ENCODE assay signal across 25 cellular contexts in the genomic region with DNA sequence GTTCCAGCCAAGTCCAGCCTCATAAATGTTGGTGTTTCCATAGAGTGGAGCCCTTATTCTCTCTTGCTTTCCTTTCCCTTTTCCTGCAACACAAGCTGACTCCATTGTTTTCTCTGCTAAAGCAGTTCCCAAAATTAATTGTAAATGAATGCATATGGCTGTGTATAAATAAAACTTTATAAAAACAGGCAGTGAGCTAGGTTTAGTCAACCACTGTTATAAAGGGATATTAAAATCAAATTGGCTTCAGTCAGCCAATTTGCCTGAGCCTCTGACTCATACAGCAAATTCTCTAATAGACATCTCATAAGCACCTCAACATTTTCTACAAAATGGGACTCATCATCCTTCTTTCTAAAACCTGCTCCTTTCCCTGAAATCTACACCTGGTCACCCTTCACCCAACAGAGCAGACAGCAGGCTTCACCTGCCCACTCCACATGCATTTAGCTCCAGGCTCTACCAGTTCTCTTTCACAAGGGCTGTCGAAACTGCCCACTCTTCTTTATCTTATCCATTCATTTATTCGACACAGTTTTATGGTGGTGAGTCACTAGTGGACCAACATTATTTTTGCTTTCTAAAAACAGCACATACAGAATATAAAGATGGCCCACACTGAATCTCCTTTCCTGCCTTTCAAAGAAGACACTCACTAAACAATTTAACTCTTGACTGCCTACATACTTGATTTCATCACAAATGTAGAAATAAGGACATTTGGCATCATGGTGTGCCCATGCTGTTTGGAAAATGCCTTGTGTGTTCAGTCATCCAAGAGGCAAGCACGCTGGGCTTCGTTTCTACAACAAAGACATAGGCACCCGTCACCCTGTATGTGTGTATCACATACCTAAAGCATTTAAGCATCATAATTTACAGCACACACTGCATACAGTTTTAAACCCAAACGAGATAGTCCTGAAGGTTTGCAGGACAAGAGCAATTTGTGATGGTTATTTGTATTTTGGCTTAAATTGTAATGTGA.
"Had no signal": no experiment of that assay in that cellular context is flagged by ENCODE, and none has a peak within 500 bp of the region (broad histone marks: within the 10 kb centered on the region; RNA-seq: fewer than 3 reads in every experiment).

No MANE protein-coding gene starts in this region.

- H3K4me3 ChIP-seq: left lung, lung, neural progenitor cell, sigmoid colon, thoracic aorta, upper lobe of left lung had no signal

- H3K36me3 ChIP-seq: left lung, neural progenitor cell, sigmoid colon, thoracic aorta, upper lobe of left lung, WERI-Rb-1 had no signal

- ATAC-seq: activated CD8-positive, alpha-beta T cell treated with anti-CD3 and anti-CD28 coated beads, Interleukin-2, amount 10 ng/mL, durations not matched to agents 7 days and 5 days; left lung; naive thymus-derived CD8-positive, alpha-beta T cell had no signal

- H3K4me2 ChIP-seq: neural progenitor cell had no signal

- H3K4me1 ChIP-seq: left lung, neural progenitor cell, sigmoid colon, upper lobe of left lung had no signal

- H3K27me3 ChIP-seq: neural progenitor cell, sigmoid colon, upper lobe of left lung had no signal

- H3K27ac ChIP-seq: left lung, neural progenitor cell, sigmoid colon, thoracic aorta, upper lobe of left lung, WERI-Rb-1 had no signal

- H2AFZ ChIP-seq: neural progenitor cell had no signal

- H3K9me3 ChIP-seq: left lung, sigmoid colon, thoracic aorta, upper lobe of left lung had no signal

- FAIRE-seq: TTC549 had no signal

- DNase-seq: activated CD4-positive, alpha-beta T cell treated with anti-CD3 and anti-CD28 coated beads, Interleukin-2, amount 10 ng/mL, durations not matched to agents 7 days and 5 days; activated CD4-positive, CD25-positive, alpha-beta regulatory T cell treated with anti-CD3 and anti-CD28 coated beads, Interleukin-2, amount 50 U/mL, for 72 hours; activated CD8-positive, alpha-beta T cell treated with anti-CD3 and anti-CD28 coated beads, Interleukin-2, amount 10 ng/mL, durations not matched to agents 7 days and 5 days; activated naive CD4-positive, alpha-beta T cell treated with Interleukin-2 at 50 U/mL for 16 hours; activated naive CD8-positive, alpha-beta T cell treated with anti-CD3 and anti-CD28 coated beads for 36 hours; activated T-cell treated with anti-CD3 and anti-CD28 coated beads, Interleukin-2, amount 50 U/mL, for 1 hour; amniotic stem cell; effector CD8-positive, alpha-beta T cell; foreskin melanocyte; glutamatergic neuron; hippocampal formation; kidney glomerular epithelial cell; left lung; naive thymus-derived CD8-positive, alpha-beta T cell; retina; sigmoid colon; stimulated activated CD4-positive, alpha-beta T cell treated with anti-CD3 and anti-CD28 coated beads, Interleukin-2, amount 100 ng/mL, for 48 hours; stimulated activated naive CD4-positive, alpha-beta T cell; T-helper 1 cell; upper lobe of left lung; WERI-Rb-1 had no signal

- H3K9ac ChIP-seq: neural progenitor cell had no signal
